ENCODE assay signal across 10 cellular contexts in the genomic region with DNA sequence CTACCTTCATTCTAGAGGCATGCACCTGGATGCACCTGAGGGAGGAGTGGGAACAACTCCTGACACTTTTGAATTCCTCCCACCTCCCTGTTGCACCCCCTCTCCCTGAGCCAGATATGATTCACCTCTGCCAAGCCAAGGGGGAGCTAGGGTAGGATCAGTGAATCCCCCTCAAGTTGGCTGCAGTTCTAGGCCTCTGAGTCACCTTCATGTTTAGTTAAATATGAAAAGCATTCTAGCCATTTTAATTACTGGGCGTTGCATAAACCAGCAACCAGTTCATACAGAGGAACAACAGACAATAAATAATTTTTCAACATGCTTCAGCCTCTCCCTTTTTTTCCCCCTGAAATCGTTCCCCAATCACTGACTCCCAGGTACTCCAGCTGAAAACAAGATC.
"Had no signal": no experiment of that assay in that cellular context is flagged by ENCODE, and none has a peak within 500 bp of the region (broad histone marks: within the 10 kb centered on the region; RNA-seq: fewer than 3 reads in every experiment).

No MANE protein-coding gene starts in this region.

- H3K9me3 ChIP-seq: esophagus muscularis mucosa, heart left ventricle, left lung had no signal

- H3K36me3 ChIP-seq: esophagus muscularis mucosa, heart left ventricle, left lung had no signal

- ATAC-seq: activated CD4-positive, CD25-positive, alpha-beta regulatory T cell treated with anti-CD3 and anti-CD28 coated beads, Interleukin-2, amount 50 U/mL, for 24 hours; heart left ventricle; left lung; natural killer cell treated with Interleukin-12 subunit alpha and Interleukin-12 subunit beta and Interleukin-15 and Interleukin-18, amount 100 ng/mL, for 72 hours; stimulated activated naive CD8-positive, alpha-beta T cell treated with anti-CD3 and anti-CD28 coated beads, Interleukin-15, amount 100 ng/mL, for 72 hours had no signal

- DNase-seq: anterior cingulate cortex; foreskin fibroblast; heart left ventricle; left lung; stimulated activated CD4-positive, alpha-beta T cell treated with anti-CD3 and anti-CD28 coated beads, Interleukin-4, amount 100 ng/mL, for 1 hour; stimulated activated naive CD8-positive, alpha-beta T cell treated with anti-CD3 and anti-CD28 coated beads, Interleukin-15, amount 100 ng/mL, for 72 hours; T-helper 2 cell had no signal

- H3K27me3 ChIP-seq: esophagus muscularis mucosa, heart left ventricle, left lung had no signal

- H3K4me1 ChIP-seq: esophagus muscularis mucosa, heart left ventricle, left lung had no signal

- H3K27ac ChIP-seq: esophagus muscularis mucosa, heart left ventricle, left lung had no signal

- H3K4me3 ChIP-seq: esophagus muscularis mucosa, heart left ventricle, left lung had no signal
